8 cellular contexts compared by ENCODE assay signal in the genomic region with DNA sequence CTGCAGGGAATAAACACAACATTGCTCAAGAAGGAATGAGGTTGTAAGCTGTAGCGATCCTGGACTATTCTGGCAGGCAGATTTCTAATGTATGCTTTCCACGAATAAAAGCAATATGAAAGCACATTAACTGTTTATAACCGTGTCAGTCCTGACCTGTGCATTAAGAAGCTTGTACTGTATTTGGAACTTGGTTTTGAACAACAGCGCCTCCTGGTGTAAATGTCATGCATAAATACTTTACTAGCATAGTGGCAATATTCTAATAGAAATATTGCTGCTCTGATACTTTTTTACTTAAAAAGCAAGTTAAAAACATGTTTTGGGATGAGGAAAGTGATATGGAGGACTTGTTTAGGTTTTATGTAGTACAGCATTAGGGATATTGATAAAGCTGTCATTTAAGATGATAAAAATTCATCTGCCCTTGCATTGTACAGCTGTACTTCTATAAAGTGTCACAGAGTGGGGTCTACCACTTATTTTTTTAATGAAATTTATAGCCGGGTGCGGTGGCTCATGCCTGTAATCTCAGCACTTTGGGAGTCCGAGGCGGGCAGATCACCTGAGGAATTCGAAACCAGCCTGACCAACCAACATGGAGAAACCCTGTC.
DNase-seq lines count a peak whose midpoint lies in the region; ATAC-seq, FAIRE-seq and TF ChIP-seq lines count a peak whose summit lies in the region.

No MANE protein-coding gene starts in this region.

- H2AFZ ChIP-seq in parathyroid adenoma = no peak overlapping the region

- H3K79me2 ChIP-seq in parathyroid adenoma = no peaks in the 10 kb centered on the region

- H3K4me3 Mint-ChIP-seq in activated CD8-positive, alpha-beta T cell treated with anti-CD3 and anti-CD28 coated beads for 36 hours = no peak overlapping the region

- no peaks in the 10 kb centered on the region for H3K9me3 Mint-ChIP-seq in activated CD8-positive, alpha-beta T cell treated with anti-CD3 and anti-CD28 coated beads for 36 hours

- ATAC-seq in activated CD8-positive, alpha-beta T cell treated with anti-CD3 and anti-CD28 coated beads for 36 hours = peak; percentile 85

- no peak overlapping the region for H3K27ac ChIP-seq in parathyroid adenoma

- no peaks in the 10 kb centered on the region for H3K4me1 ChIP-seq in parathyroid adenoma

- H3K27me3 Mint-ChIP-seq in activated CD8-positive, alpha-beta T cell treated with anti-CD3 and anti-CD28 coated beads for 36 hours = no peaks in the 10 kb centered on the region

- peak; percentile 86 for TF ChIP-seq CTCF in activated CD8-positive, alpha-beta T cell treated with anti-CD3 and anti-CD28 coated beads for 36 hours (IDR thresholded peaks at IDR 0.05)
- peak; percentile 66 for TF ChIP-seq CTCF in parathyroid adenoma (IDR thresholded peaks at IDR 0.05)

- POLR2A ChIA-PET in activated CD8-positive, alpha-beta T cell treated with anti-CD3 and anti-CD28 coated beads for 36 hours (lab: Charles Lee) = interaction anchor here (1.5 to 1.8 kb wide), 2 partner anchors 12 to 138 kb away, joined by 4 to 5 read pairs; partner anchors contain the start of gene CLTA

- CTCF ChIA-PET in activated CD8-positive, alpha-beta T cell treated with anti-CD3 and anti-CD28 coated beads for 36 hours (lab: Charles Lee) = interaction anchor here (0.6 to 3.1 kb wide), 35 partner anchors 10 to 633 kb away, joined by 3 to 45 read pairs (median 4); partner anchors contain the start of genes CLTA and GNE

- no peaks in the 10 kb centered on the region for H3K9me3 ChIP-seq in parathyroid adenoma (ENCODE audit: control insufficient read depth, low read length)

- intact Hi-C loops in activated CD8-positive, alpha-beta T cell treated with anti-CD3 and anti-CD28 coated beads for 36 hours (cut with micrococcal nuclease) = loop anchor here (2.0 kb wide), 1 partner anchor 80 kb away; no protein-coding TSS in a partner anchor

- H3K4me3 ChIP-seq in parathyroid adenoma (ENCODE audit: low read depth, low read length) = no peak overlapping the region

- H3K27ac Mint-ChIP-seq in activated CD8-positive, alpha-beta T cell treated with anti-CD3 and anti-CD28 coated beads for 36 hours = no peak overlapping the region

- H3K36me3 ChIP-seq in parathyroid adenoma (ENCODE audit: control insufficient read depth, insufficient read depth, low read length) = no peaks in the 10 kb centered on the region

- no peak overlapping the region for H3K9ac ChIP-seq in parathyroid adenoma

- peaks cover 2% of the 10 kb centered on the region for H3K4me1 Mint-ChIP-seq in activated CD8-positive, alpha-beta T cell treated with anti-CD3 and anti-CD28 coated beads for 36 hours (ENCODE audit: low read depth)

- no peak for TF ChIP-seq POLR2A in H54 (IDR thresholded peaks at IDR 0.05; ENCODE audit: low read depth, low read length)

- no peaks in the 10 kb centered on the region for H3K27me3 ChIP-seq in parathyroid adenoma (ENCODE audit: control insufficient read depth, insufficient read depth, low read length)

- H3K4me2 ChIP-seq in parathyroid adenoma (ENCODE audit: low read length) = no peak overlapping the region

- peak; percentile 36 for FAIRE-seq in H54 (lab: Jason Lieb, UNC)

- DNase-seq in COR-L47 (lab: John Stamatoyannopoulos, UW) = peak; percentile 56
- DNase-seq in H54 (ENCODE audit: insufficient read length, low spot score) = peak; percentile 18
- peak; percentile 63 for DNase-seq in NCI-H460 (ENCODE audit: extremely low read depth, low read depth)
- peak; percentile 67 for DNase-seq in activated CD8-positive, alpha-beta T cell treated with anti-CD3 and anti-CD28 coated beads for 36 hours
- DNase-seq in foreskin melanocyte = peak; percentile 68
- no peak for DNase-seq in ecto neural progenitor cell (ENCODE audit: low spot score)
- no peak for DNase-seq in GOT3 (lab: John Stamatoyannopoulos, UW)

- no peaks in the 10 kb centered on the region for H3K36me3 Mint-ChIP-seq in activated CD8-positive, alpha-beta T cell treated with anti-CD3 and anti-CD28 coated beads for 36 hours (ENCODE audit: low read depth)

Comparison
In these comparisons a context has a peak if more than half of its experiments do, and no peak if none do; other contexts are left out.
1. DNase-seq: peak in COR-L47 (single experiment), H54 (single experiment), NCI-H460 (single experiment), activated CD8-positive, alpha-beta T cell treated with anti-CD3 and anti-CD28 coated beads for 36 hours (single experiment) and foreskin melanocyte (single experiment); none in ecto neural progenitor cell (single experiment) and GOT3 (single experiment).